21 cellular contexts compared by ENCODE assay signal in the genomic region with DNA sequence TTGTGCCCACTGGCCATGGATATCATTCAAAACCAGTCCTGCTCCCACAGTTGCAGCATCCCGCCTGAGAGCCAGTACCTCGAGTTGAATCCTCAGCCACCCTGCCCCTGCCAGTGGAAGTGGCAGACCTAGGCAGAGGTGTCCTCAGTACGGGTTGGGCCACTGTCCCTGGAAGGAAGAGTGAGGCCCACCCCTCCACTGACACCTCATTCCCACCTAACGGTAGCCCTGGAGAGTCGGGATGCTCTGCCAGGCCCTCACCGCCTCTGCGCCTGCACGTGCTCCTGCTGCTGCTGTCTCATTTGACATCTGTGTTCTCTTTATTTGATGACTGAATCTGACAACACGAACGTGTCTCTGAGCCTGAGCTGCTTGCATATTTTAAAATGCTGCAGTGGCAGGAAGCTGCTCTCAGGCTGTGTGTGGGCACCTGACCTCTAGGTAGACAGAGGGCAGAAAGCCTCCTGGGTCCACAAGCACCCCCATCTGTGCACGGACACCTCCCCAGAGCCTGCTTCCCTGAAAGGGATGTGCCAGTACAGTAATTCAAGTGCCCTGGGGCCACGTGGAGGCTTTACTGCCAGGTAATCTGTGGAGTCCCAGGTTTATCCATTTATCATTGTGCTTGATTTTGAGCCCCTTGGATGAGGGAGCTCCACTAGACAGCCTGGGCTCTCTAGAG.
A peak's percentile ranks its signal among the peaks of the same experiment; 100 is the strongest.
DNase-seq lines count a peak whose midpoint lies in the region; ATAC-seq and TF ChIP-seq lines count a peak whose summit lies in the region.
"Had no signal": no experiment of that assay in that cellular context is flagged by ENCODE, and none has a peak within 500 bp of the region (broad histone marks: within the 10 kb centered on the region; RNA-seq: fewer than 3 reads in every experiment).

No MANE protein-coding gene starts in this region.

- no peak for ATAC-seq in natural killer cell
- ATAC-seq in natural killer cell treated with Interleukin-12 subunit alpha and Interleukin-12 subunit beta and Interleukin-15 and Interleukin-18, amount 100 ng/mL, for 72 hours: no peak

- H3K27me3 Mint-ChIP-seq in natural killer cell (ENCODE audit: low read depth in 2 of 2): no peaks in the 10 kb centered on the region
- H3K27me3 Mint-ChIP-seq in natural killer cell treated with Interleukin-12 subunit alpha and Interleukin-12 subunit beta and Interleukin-15 and Interleukin-18, amount 100 ng/mL, for 72 hours: peaks cover 2 to 8% of the 10 kb centered on the region in 2 donors
- H3K27me3 Mint-ChIP-seq: activated naive CD8-positive, alpha-beta T cell treated with anti-CD3 and anti-CD28 coated beads, Interleukin-2, amount 10 ng/mL, durations not matched to agents 7 days and 5 days had no signal

- no peaks in the 10 kb centered on the region for H3K4me1 Mint-ChIP-seq in natural killer cell
- no peaks in the 10 kb centered on the region for H3K4me1 Mint-ChIP-seq in natural killer cell treated with Interleukin-12 subunit alpha and Interleukin-12 subunit beta and Interleukin-15 and Interleukin-18, amount 100 ng/mL, for 72 hours (ENCODE audit: low read depth in 2 of 2)
- H3K4me1 Mint-ChIP-seq: activated naive CD8-positive, alpha-beta T cell treated with anti-CD3 and anti-CD28 coated beads, Interleukin-2, amount 10 ng/mL, durations not matched to agents 7 days and 5 days had no signal

- no peak for TF ChIP-seq RAD21 in neural cell (conservative IDR thresholded peaks at IDR 0.05)

- H3K27me3 ChIP-seq in neural cell (ENCODE audit: insufficient read depth, low read depth, low read length): no peaks in the 10 kb centered on the region
- H3K27me3 ChIP-seq: neural progenitor cell, uterus had no signal

- H3K36me3 Mint-ChIP-seq in natural killer cell: no peaks in the 10 kb centered on the region
- no peaks in the 10 kb centered on the region for H3K36me3 Mint-ChIP-seq in natural killer cell treated with Interleukin-12 subunit alpha and Interleukin-12 subunit beta and Interleukin-15 and Interleukin-18, amount 100 ng/mL, for 72 hours
- H3K36me3 Mint-ChIP-seq: activated naive CD8-positive, alpha-beta T cell treated with anti-CD3 and anti-CD28 coated beads, Interleukin-2, amount 10 ng/mL, durations not matched to agents 7 days and 5 days; neural progenitor cell had no signal

- H3K79me2 ChIP-seq in neural cell (replicated peaks; ENCODE audit: insufficient read depth, low read length): no peaks in the 10 kb centered on the region

- H4K20me1 ChIP-seq in neural cell (ENCODE audit: insufficient read depth): no peaks in the 10 kb centered on the region

- H3K9me2 ChIP-seq in neural cell (ENCODE audit: insufficient read depth, low read length): no peaks in the 10 kb centered on the region

- DNase-seq in natural killer cell (peak; percentile 9), caudate nucleus (lab: John Stamatoyannopoulos, UW) (peak in 24 of 61 donors; percentile 12 to 75 (median 33)), hippocampal formation (lab: John Stamatoyannopoulos, UW) (no peak), GF-D8 (lab: John Stamatoyannopoulos, UW) (no peak), NCI-H2081 treated with DMSO at 0.1 percent for 48 hours (lab: John Stamatoyannopoulos, UW) (no peak)
- no peak for DNase-seq in natural killer cell treated with Interleukin-12 subunit alpha and Interleukin-12 subunit beta and Interleukin-15 and Interleukin-18, amount 100 ng/mL, for 72 hours (ENCODE audit: low spot score)
- DNase-seq: activated CD4-positive, alpha-beta T cell treated with anti-CD3 and anti-CD28 coated beads, Interleukin-2, amount 50 U/mL, for 1 hour; activated naive CD8-positive, alpha-beta T cell treated with anti-CD3 and anti-CD28 coated beads, Interleukin-2, amount 10 ng/mL, durations not matched to agents 7 days and 5 days; central memory CD4-positive, alpha-beta T cell; NCI-H1417 treated with DMSO at 0.1 percent for 48 hours; NCI-H446 treated with DMSO at 0.1 percent for 48 hours; NK-92 treated with Interleukin-12 subunit alpha and Interleukin-12 subunit beta, amount 100 ng/mL, for 24 hours; PC-9; SHP77; stimulated activated CD4-positive, alpha-beta T cell treated with anti-CD3 and anti-CD28 coated beads, Interleukin-15, amount 100 ng/mL, for 24 hours; stimulated activated naive CD4-positive, alpha-beta T cell; T-helper 9 cell; WERI-Rb-1 had no signal

- intact Hi-C loops in natural killer cell (cut with micrococcal nuclease): no loop called here

- H3K4me3 Mint-ChIP-seq in natural killer cell: no peak overlapping the region
- H3K4me3 Mint-ChIP-seq in natural killer cell treated with Interleukin-12 subunit alpha and Interleukin-12 subunit beta and Interleukin-15 and Interleukin-18, amount 100 ng/mL, for 72 hours: no peak overlapping the region
- H3K4me3 Mint-ChIP-seq: activated naive CD8-positive, alpha-beta T cell treated with anti-CD3 and anti-CD28 coated beads, Interleukin-2, amount 10 ng/mL, durations not matched to agents 7 days and 5 days; neural progenitor cell had no signal

- H3K4me2 ChIP-seq in neural cell (ENCODE audit: low read length): no peak overlapping the region
- H3K4me2 ChIP-seq: neural progenitor cell, PC-9 had no signal

- no peaks in the 10 kb centered on the region for H3K9me3 Mint-ChIP-seq in natural killer cell
- no peaks in the 10 kb centered on the region for H3K9me3 Mint-ChIP-seq in natural killer cell treated with Interleukin-12 subunit alpha and Interleukin-12 subunit beta and Interleukin-15 and Interleukin-18, amount 100 ng/mL, for 72 hours
- H3K9me3 Mint-ChIP-seq: activated naive CD8-positive, alpha-beta T cell treated with anti-CD3 and anti-CD28 coated beads, Interleukin-2, amount 10 ng/mL, durations not matched to agents 7 days and 5 days; neural progenitor cell had no signal

- peak overlapping the region; percentile 10 for H3K9ac ChIP-seq in neural cell (ENCODE audit: low read length)
- H3K9ac ChIP-seq: neural progenitor cell had no signal

- no peak overlapping the region for H3K4me3 ChIP-seq in neural cell (ENCODE audit: low read length)
- H3K4me3 ChIP-seq: neural progenitor cell, PC-9, uterus had no signal

- no peaks in the 10 kb centered on the region for H3K36me3 ChIP-seq in neural cell (ENCODE audit: insufficient read depth, low read length)
- H3K36me3 ChIP-seq: neural progenitor cell, uterus, WERI-Rb-1 had no signal

- H3F3A ChIP-seq in neural cell (ENCODE audit: insufficient read depth, low read length, poor library complexity, severe bottlenecking): no peaks in the 10 kb centered on the region

- TF ChIP-seq EP300 in neural cell (conservative IDR thresholded peaks at IDR 0.05; ENCODE audit: poor library complexity, severe bottlenecking): peak; percentile 17

- peak overlapping the region; percentile 78 for H3K27ac ChIP-seq in caudate nucleus (ENCODE audit: low read depth, low read length)
- H3K27ac ChIP-seq in neural cell (ENCODE audit: low read length): peak overlapping the region; percentile 36
- H3K27ac ChIP-seq: neural progenitor cell, PC-9, uterus, WERI-Rb-1 had no signal

- H2AFZ ChIP-seq in neural cell (ENCODE audit: low read depth, low read length): no peak overlapping the region
- H2AFZ ChIP-seq: neural progenitor cell, PC-9 had no signal

- no peak overlapping the region for H3K27ac Mint-ChIP-seq in natural killer cell
- no peak overlapping the region for H3K27ac Mint-ChIP-seq in natural killer cell treated with Interleukin-12 subunit alpha and Interleukin-12 subunit beta and Interleukin-15 and Interleukin-18, amount 100 ng/mL, for 72 hours
- H3K27ac Mint-ChIP-seq: activated naive CD8-positive, alpha-beta T cell treated with anti-CD3 and anti-CD28 coated beads, Interleukin-2, amount 10 ng/mL, durations not matched to agents 7 days and 5 days; neural progenitor cell had no signal

- no peak for TF ChIP-seq CTCF in natural killer cell (IDR thresholded peaks at IDR 0.05)
- no peak for TF ChIP-seq CTCF in neural cell (IDR thresholded peaks at IDR 0.05; ENCODE audit: poor library complexity, severe bottlenecking)

- H3K9me3 ChIP-seq in neural cell (ENCODE audit: low read length): no peaks in the 10 kb centered on the region
- H3K9me3 ChIP-seq: uterus had no signal

TF ChIP-seq in neural cell, 6 proteins besides CTCF, POLR2A, EP300 and RAD21:
- TF ChIP-seq MXI1 (conservative IDR thresholded peaks at IDR 0.05; ENCODE audit: poor library complexity, severe bottlenecking) (no peak), TAF1 (IDR thresholded peaks at IDR 0.05; ENCODE audit: low read depth) (no peak), POLR2AphosphoS5 (IDR thresholded peaks at IDR 0.05) (no peak), REST (IDR thresholded peaks at IDR 0.05; ENCODE audit: borderline replicate concordance) (no peak), SMC3 (conservative IDR thresholded peaks at IDR 0.05; ENCODE audit: poor library complexity) (no peak), EZH2 (IDR thresholded peaks at IDR 0.05; ENCODE audit: borderline replicate concordance, insufficient read depth, low read length, poor library complexity, severe bottlenecking) (no peak)
TF ChIP-seq in neural cell: peak in this region for 0.
